ENCODE assay signal across 18 cellular contexts in genomic region chr12:89400415-89400814, GRCh38. TPM values are rescaled to one million over a fixed set of nuclear protein-coding genes. Genes with fewer than 3 reads are reported as not detected.
A peak's percentile ranks its signal among the peaks of the same experiment; 100 is the strongest.
DNase-seq lines count a peak whose midpoint lies in the region; ATAC-seq and TF ChIP-seq lines count a peak whose summit lies in the region.
"Had no signal": no experiment of that assay in that cellular context is flagged by ENCODE, and none has a peak within 500 bp of the region (broad histone marks: within the 10 kb centered on the region; RNA-seq: fewer than 3 reads in every experiment).

No MANE protein-coding gene starts in this region.

- POLR2A ChIA-PET in CD4-positive, alpha-beta T cell (lab: Charles Lee) = no interaction called here

- peaks cover 15% of the 10 kb centered on the region for H3K36me3 Mint-ChIP-seq in CD4-positive, CD25-positive, alpha-beta regulatory T cell
- H3K36me3 Mint-ChIP-seq in CD4-positive, alpha-beta T cell (ENCODE audit: low read depth) = no peaks in the 10 kb centered on the region
- H3K36me3 Mint-ChIP-seq in central memory CD8-positive, alpha-beta T cell (ENCODE audit: insufficient read depth) = peaks cover 10% of the 10 kb centered on the region

- intact Hi-C loops in CD4-positive, alpha-beta T cell (cut with DNase I, micrococcal nuclease) = no loop called here

- H3K27ac ChIP-seq in CD4-positive, CD25-positive, alpha-beta regulatory T cell (ENCODE audit: insufficient read depth, low read length, poor library complexity, severe bottlenecking) = no peak overlapping the region
- H3K27ac ChIP-seq in CD4-positive, alpha-beta T cell (ENCODE audit: low read depth, low read length) = no peak overlapping the region
- no peak overlapping the region for H3K27ac ChIP-seq in foreskin keratinocyte

- H3K27ac Mint-ChIP-seq in CD4-positive, CD25-positive, alpha-beta regulatory T cell = peak overlapping the region; percentile 21 to 86 (median 52)
- H3K27ac Mint-ChIP-seq in CD4-positive, alpha-beta T cell = peak overlapping the region; percentile 28
- peak overlapping the region; percentile 94 for H3K27ac Mint-ChIP-seq in central memory CD8-positive, alpha-beta T cell (ENCODE audit: low read depth)
- H3K27ac Mint-ChIP-seq: H9, IgD-negative memory B cell had no signal

- peaks cover 14 to 43% (median 27%) of the 10 kb centered on the region in 4 donors for H3K4me1 Mint-ChIP-seq in CD4-positive, CD25-positive, alpha-beta regulatory T cell
- peaks cover 20% of the 10 kb centered on the region for H3K4me1 Mint-ChIP-seq in CD4-positive, alpha-beta T cell (ENCODE audit: low read depth)
- peaks cover 15% of the 10 kb centered on the region for H3K4me1 Mint-ChIP-seq in central memory CD8-positive, alpha-beta T cell

- no peaks in the 10 kb centered on the region for H3K9me3 ChIP-seq in CD4-positive, CD25-positive, alpha-beta regulatory T cell (ENCODE audit: control insufficient read depth in 2 of 2, low read length in 2 of 2)
- no peaks in the 10 kb centered on the region for H3K9me3 ChIP-seq in CD4-positive, alpha-beta T cell (ENCODE audit: control insufficient read depth, low read length)
- H3K9me3 ChIP-seq: BE2C had no signal

- peaks cover 23% of the 10 kb centered on the region for H3K4me1 ChIP-seq in CD4-positive, CD25-positive, alpha-beta regulatory T cell (ENCODE audit: control insufficient read depth, insufficient read depth, low read length, poor library complexity, severe bottlenecking)
- no peaks in the 10 kb centered on the region for H3K4me1 ChIP-seq in foreskin keratinocyte
- H3K4me1 ChIP-seq: BE2C had no signal

- TF ChIP-seq CTCF in CD4-positive, alpha-beta T cell (IDR thresholded peaks at IDR 0.05) = no peak
- no peak for TF ChIP-seq CTCF in foreskin keratinocyte (conservative IDR thresholded peaks at IDR 0.05)

- H3K4me3 ChIP-seq in CD4-positive, CD25-positive, alpha-beta regulatory T cell (ENCODE audit: low read depth, low read length) = no peak overlapping the region

- CTCF ChIA-PET in CD4-positive, alpha-beta T cell (lab: Charles Lee) = no interaction called here

- peak overlapping the region in 2 of 4 donors; percentile 2 to 52 for H3K4me3 Mint-ChIP-seq in CD4-positive, CD25-positive, alpha-beta regulatory T cell
- no peak overlapping the region for H3K4me3 Mint-ChIP-seq in CD4-positive, alpha-beta T cell
- no peak overlapping the region for H3K4me3 Mint-ChIP-seq in central memory CD8-positive, alpha-beta T cell
- H3K4me3 Mint-ChIP-seq: CD4-positive, alpha-beta memory T cell; H9; IgD-negative memory B cell had no signal

- H3K27me3 Mint-ChIP-seq in CD4-positive, CD25-positive, alpha-beta regulatory T cell = no peaks in the 10 kb centered on the region
- H3K27me3 Mint-ChIP-seq in CD4-positive, alpha-beta T cell = no peaks in the 10 kb centered on the region
- H3K27me3 Mint-ChIP-seq in central memory CD8-positive, alpha-beta T cell = no peaks in the 10 kb centered on the region
- H3K27me3 Mint-ChIP-seq: CD4-positive, alpha-beta memory T cell had no signal

- peaks cover 0 to 7% (median 0%) of the 10 kb centered on the region in 7 donors for H3K9me3 Mint-ChIP-seq in CD4-positive, CD25-positive, alpha-beta regulatory T cell
- H3K9me3 Mint-ChIP-seq in CD4-positive, alpha-beta T cell = no peaks in the 10 kb centered on the region
- H3K9me3 Mint-ChIP-seq in central memory CD8-positive, alpha-beta T cell = no peaks in the 10 kb centered on the region
- H3K9me3 Mint-ChIP-seq: H9 had no signal

- DNase-seq in CD4-positive, CD25-positive, alpha-beta regulatory T cell = no peak
- no peak for DNase-seq in CD4-positive, alpha-beta T cell
- DNase-seq in central memory CD8-positive, alpha-beta T cell (ENCODE audit: low spot score in 2 of 2) = no peak
- no peak for DNase-seq in foreskin keratinocyte
- no peak for DNase-seq in NCI-H1694 (lab: John Stamatoyannopoulos, UW)
- DNase-seq: ACHN; BE2C; C1 segment of cervical spinal cord; CD4-positive, alpha-beta memory T cell; DMS153; DMS79; GDM1; H9; KBM-7 had no signal

- no peaks in the 10 kb centered on the region for H3K36me3 ChIP-seq in CD4-positive, CD25-positive, alpha-beta regulatory T cell (ENCODE audit: control insufficient read depth, insufficient read depth, low read length)
- H3K36me3 ChIP-seq: BE2C had no signal

- ATAC-seq in CD4-positive, CD25-positive, alpha-beta regulatory T cell (ENCODE audit: low read depth in 2 of 2) = no peak
- no peak for ATAC-seq in CD4-positive, alpha-beta T cell (ENCODE audit: poor library complexity)
- ATAC-seq in central memory CD8-positive, alpha-beta T cell (replicated peaks; ENCODE audit: extremely low read depth, poor library complexity, severe bottlenecking) = no peak
- ATAC-seq in foreskin keratinocyte = peak; percentile 54
- ATAC-seq in HG03378 (IDR thresholded peaks at IDR 0.05; ENCODE audit: unreplicated experiment) = no peak
- no peak for ATAC-seq in GM18520 (IDR thresholded peaks at IDR 0.05; ENCODE audit: unreplicated experiment)
- ATAC-seq in HG03342 (IDR thresholded peaks at IDR 0.05; ENCODE audit: unreplicated experiment) = no peak

- H3K27me3 ChIP-seq in CD4-positive, CD25-positive, alpha-beta regulatory T cell (ENCODE audit: control insufficient read depth, insufficient read depth, low read length) = no peaks in the 10 kb centered on the region
- no peaks in the 10 kb centered on the region for H3K27me3 ChIP-seq in CD4-positive, alpha-beta T cell (ENCODE audit: control insufficient read depth, insufficient read depth, low read length)
- no peaks in the 10 kb centered on the region for H3K27me3 ChIP-seq in foreskin keratinocyte
- H3K27me3 ChIP-seq: BE2C had no signal

RNA-seq across cellular contexts. Expression of gene DUSP6, which starts 48.1 kb away (rescaled TPM):
- 19.0 TPM for total RNA-seq in CD4-positive, CD25-positive, alpha-beta regulatory T cell
- 10 to 100 TPM in 3 of 4 donors, 1 to 10 TPM in 1; 8.8 to 27.1 (median 13.4) TPM for polyA plus RNA-seq in CD4-positive, CD25-positive, alpha-beta regulatory T cell
- 10 to 100 TPM; 11.8 to 14.7 TPM for total RNA-seq in CD4-positive, alpha-beta T cell
- 163 and 174 TPM in 2 replicates for total RNA-seq in foreskin keratinocyte
- 46.0 and 62.1 TPM in 2 replicates for polyA plus RNA-seq in foreskin keratinocyte

Comparison
In these comparisons a context has a peak if more than half of its experiments do, and no peak if none do; other contexts are left out.
1. H3K27ac Mint-ChIP-seq: peak in every context shown above with its lines; median percentile 94 in central memory CD8-positive, alpha-beta T cell; 52 in CD4-positive, CD25-positive, alpha-beta regulatory T cell; 28 in CD4-positive, alpha-beta T cell.